ENCODE assay signal across 1 cellular context in genomic region chr2:221527759-221528444, GRCh38.
TF ChIP-seq lines count a peak whose summit lies in the region.

No MANE protein-coding gene starts in this region.

TF ChIP-seq in HepG2, 621 proteins besides CTCF, POLR2A, EP300 and RAD21 (continued from another document):
- TF ChIP-seq NFAT5 (CRISPR knock-in tag; IDR thresholded peaks at IDR 0.05) (no peak), ZNF276 (CRISPR knock-in tag; IDR thresholded peaks at IDR 0.05; ENCODE audit: low read depth) (no peak), POGZ (CRISPR knock-in tag; IDR thresholded peaks at IDR 0.05) (no peak), ZNF446 (CRISPR knock-in tag; IDR thresholded peaks at IDR 0.05) (no peak), SKI (IDR thresholded peaks at IDR 0.05; ENCODE audit: partially characterized antibody) (no peak), E2F5 (CRISPR knock-in tag; conservative IDR thresholded peaks at IDR 0.05) (no peak), ZNF761 (CRISPR knock-in tag; conservative IDR thresholded peaks at IDR 0.05) (no peak), ATM (IDR thresholded peaks at IDR 0.05; ENCODE audit: borderline replicate concordance) (no peak), CAMTA2 (CRISPR knock-in tag; IDR thresholded peaks at IDR 0.05; ENCODE audit: borderline replicate concordance) (no peak)
